In genomic region chr1:239184581-239185244, GRCh38 we compare ENCODE assay signal across 22 cellular contexts.
"Had no signal": no experiment of that assay in that cellular context is flagged by ENCODE, and none has a peak within 500 bp of the region (broad histone marks: within the 10 kb centered on the region; RNA-seq: fewer than 3 reads in every experiment).

No MANE protein-coding gene starts in this region.

- H3K27ac ChIP-seq: esophagus squamous epithelium, hepatocyte, lower lobe of right lung, neutrophil, tibial nerve had no signal

- H2AFZ ChIP-seq: hepatocyte had no signal

- H3K36me3 ChIP-seq: esophagus squamous epithelium, lower lobe of right lung, neutrophil, tibial nerve had no signal

- H3K4me3 ChIP-seq: esophagus squamous epithelium, hepatocyte, lower lobe of right lung, tibial nerve had no signal

- H3K27me3 ChIP-seq: esophagus squamous epithelium, hepatocyte, neutrophil, tibial nerve had no signal

- H3K4me1 ChIP-seq: esophagus squamous epithelium, lower lobe of right lung had no signal

- H3K4me2 ChIP-seq: hepatocyte had no signal

- H3K79me2 ChIP-seq: hepatocyte had no signal

- DNase-seq: activated CD4-positive, alpha-beta T cell treated with anti-CD3 and anti-CD28 coated beads, Interleukin-2, amount 50 U/mL, for 1 hour; activated CD4-positive, CD25-positive, alpha-beta regulatory T cell treated with anti-CD3 and anti-CD28 coated beads, Interleukin-2, amount 50 U/mL, for 72 hours; activated CD8-positive, alpha-beta memory T cell treated with anti-CD3 and anti-CD28 coated beads for 24 hours; activated CD8-positive, alpha-beta memory T cell treated with anti-CD3 and anti-CD28 coated beads, Interleukin-2, amount 50 U/mL, for 48 hours; activated effector memory CD4-positive, alpha-beta T cell treated with Interleukin-2 at 50 U/mL for 16 hours; activated naive CD4-positive, alpha-beta T cell treated with anti-CD3 and anti-CD28 coated beads, Interleukin-2, amount 10 ng/mL, durations not matched to agents 7 days and 5 days; activated naive CD8-positive, alpha-beta T cell treated with anti-CD3 and anti-CD28 coated beads, Interleukin-2, amount 50 U/mL, for 24 hours; activated T-cell treated with anti-CD3 and anti-CD28 coated beads, Interleukin-2, amount 50 U/mL, for 48 hours; aorta; dermis blood vessel endothelial cell; effector memory CD4-positive, alpha-beta T cell; esophagus squamous epithelium; lower lobe of right lung; retina; stimulated activated CD4-positive, alpha-beta T cell treated with anti-CD3 and anti-CD28 coated beads, Interleukin-12 subunit alpha, Interleukin-12 subunit beta, amount 100 ng/mL, for 4 hours; stimulated activated CD4-positive, alpha-beta T cell treated with anti-CD3 and anti-CD28 coated beads, Interleukin-1b, Interleukin-23, amount 100 ng/mL, for 48 hours; stimulated activated CD8-positive, alpha-beta memory T cell treated with anti-CD3 and anti-CD28 coated beads, Interleukin-4, amount 100 ng/mL, for 48 hours; stimulated activated naive CD4-positive, alpha-beta T cell had no signal

- ATAC-seq: activated naive CD8-positive, alpha-beta T cell treated with anti-CD3 and anti-CD28 coated beads, Interleukin-2, amount 50 U/mL, for 24 hours; lower lobe of right lung; natural killer cell treated with Interleukin-12 subunit alpha and Interleukin-12 subunit beta and Interleukin-15 and Interleukin-18, amount 100 ng/mL, for 72 hours had no signal

- H3K9me3 ChIP-seq: esophagus squamous epithelium, lower lobe of right lung, neutrophil, tibial nerve had no signal
